In the genomic region with DNA sequence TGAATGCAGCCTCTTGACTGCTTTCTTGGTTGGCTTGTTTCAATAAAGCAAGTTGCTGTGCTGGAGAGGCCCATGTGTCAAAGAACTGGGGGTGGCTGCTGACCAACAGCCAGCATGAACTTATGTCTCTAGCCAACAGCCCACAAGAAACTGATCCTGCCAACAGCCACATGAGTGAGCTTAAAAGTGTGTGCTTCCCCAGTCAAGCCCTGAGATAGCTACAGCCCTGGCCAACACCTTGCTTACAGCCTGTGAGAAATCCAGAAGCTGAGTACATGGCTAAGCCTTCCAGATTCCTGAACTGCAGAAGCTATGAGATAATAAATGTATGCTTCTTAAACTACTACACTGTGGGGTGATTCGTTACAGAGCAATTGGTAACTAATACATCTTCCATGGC, we compare ENCODE assay signal across 21 cellular contexts. TPM values are rescaled to one million over a fixed set of nuclear protein-coding genes. Genes with fewer than 3 reads are reported as not detected.
DNase-seq lines count a peak whose midpoint lies in the region; ATAC-seq and TF ChIP-seq lines count a peak whose summit lies in the region.
"Had no signal": no experiment of that assay in that cellular context is flagged by ENCODE, and none has a peak within 500 bp of the region (broad histone marks: within the 10 kb centered on the region; RNA-seq: fewer than 3 reads in every experiment).

No MANE protein-coding gene starts in this region.

- H3K27me3 ChIP-seq in GM23248 (replicated peaks; ENCODE audit: insufficient read depth) (no peaks in the 10 kb centered on the region), dorsolateral prefrontal cortex (no peaks in the 10 kb centered on the region), SK-N-SH (ENCODE audit: insufficient read depth) (no peaks in the 10 kb centered on the region), right cardiac atrium (ENCODE audit: control insufficient read depth, insufficient read depth) (no peaks in the 10 kb centered on the region)
- H3K27me3 ChIP-seq: BLaER1, SJCRH30 had no signal

- H3K79me2 ChIP-seq in GM23248 (ENCODE audit: insufficient read depth) (no peaks in the 10 kb centered on the region), SK-N-SH (ENCODE audit: insufficient read depth) (no peaks in the 10 kb centered on the region)

- H3K9me2 ChIP-seq in GM23248 (ENCODE audit: insufficient read depth): no peaks in the 10 kb centered on the region
- no peaks in the 10 kb centered on the region for H3K9me2 ChIP-seq in SK-N-SH

- H3K4me1 ChIP-seq in GM23248 (ENCODE audit: insufficient read depth) (peaks cover 10% of the 10 kb centered on the region; the same call in 1 of the 2 replicates), SK-N-SH (ENCODE audit: control insufficient read depth in 1 of 2, insufficient read depth in 2 of 2, low read depth in 1 of 2, low read length in 1 of 2) (no peaks in the 10 kb centered on the region), right cardiac atrium (ENCODE audit: control insufficient read depth, insufficient read depth, low read length) (no peaks in the 10 kb centered on the region)
- H3K4me1 ChIP-seq: BLaER1, SJCRH30 had no signal

- H4K20me1 ChIP-seq in GM23248 (ENCODE audit: insufficient read depth) (no peaks in the 10 kb centered on the region), SK-N-SH (ENCODE audit: insufficient read depth) (no peaks in the 10 kb centered on the region)
- H4K20me1 ChIP-seq: BLaER1 had no signal

- H3K27ac ChIP-seq in GM23248: peak overlapping the region; percentile 24; the same call in 1 of the 2 replicates
- H3K27ac ChIP-seq in dorsolateral prefrontal cortex: peak overlapping the region in 21 of 59 donors; percentile 1 to 78 (median 34)
- no peak overlapping the region for H3K27ac ChIP-seq in SK-N-SH (ENCODE audit: low read depth in 2 of 2, low read length in 1 of 2)
- no peak overlapping the region for H3K27ac ChIP-seq in right cardiac atrium (ENCODE audit: low read length)
- H3K27ac ChIP-seq: BLaER1, PC-9, RWPE1, SJCRH30 had no signal

- H3F3A ChIP-seq in GM23248 (ENCODE audit: insufficient read depth) (peaks cover 25% of the 10 kb centered on the region), SK-N-SH (replicated peaks; ENCODE audit: insufficient read depth) (no peaks in the 10 kb centered on the region)

- TF ChIP-seq CTCF in dorsolateral prefrontal cortex (IDR thresholded peaks at IDR 0.05 in 54 of 56, conservative IDR thresholded peaks at IDR 0.05 in 2 of 56; ENCODE audit: low read depth in 1 of 56, partially characterized antibody in 56 of 56) (no peak), SK-N-SH (IDR thresholded peaks at IDR 0.05) (no peak)

- H3K4me2 ChIP-seq in GM23248 (ENCODE audit: unreplicated experiment) (no peak overlapping the region), SK-N-SH (no peak overlapping the region)
- H3K4me2 ChIP-seq: BLaER1, PC-9 had no signal

- no peaks in the 10 kb centered on the region for H3K9me3 ChIP-seq in GM23248 (ENCODE audit: low read depth)
- H3K9me3 ChIP-seq in SK-N-SH: no peaks in the 10 kb centered on the region
- no peaks in the 10 kb centered on the region for H3K9me3 ChIP-seq in right cardiac atrium (ENCODE audit: control insufficient read depth, low read length)

- POLR2A ChIA-PET in SK-N-SH (lab: Yijun Ruan, JAX): no interaction called here

- 17 to 26% methylated on average over 1 of the region's 1 CpG for WGBS in GM23248 (ENCODE audit: low coverage in 1 of 2, low lambda C conversion rate in 2 of 2, missing lambda C conversion rate in 2 of 2), 2 experiments
- WGBS in SK-N-SH (ENCODE audit: low lambda C conversion rate): 23% methylated on average over 1 of the region's 1 CpG
- 79% methylated on average over 1 of the region's 1 CpG for WGBS in right cardiac atrium

- H2AFZ ChIP-seq in GM23248 (no peak overlapping the region), SK-N-SH (ENCODE audit: low read depth) (no peak overlapping the region)
- H2AFZ ChIP-seq: PC-9 had no signal

- no peak for TF ChIP-seq EP300 in SK-N-SH (IDR thresholded peaks at IDR 0.05; ENCODE audit: borderline replicate concordance in 1 of 2, low read depth in 1 of 2, low read length in 1 of 2)

- no peak for ATAC-seq in right cardiac atrium

- H3K4me3 ChIP-seq in GM23248 (no peak overlapping the region), dorsolateral prefrontal cortex (no peak overlapping the region), SK-N-SH (ENCODE audit: low read depth in 2 of 2, low read length in 1 of 2) (no peak overlapping the region), right cardiac atrium (ENCODE audit: low read length) (no peak overlapping the region)
- H3K4me3 ChIP-seq: BLaER1, PC-9, SJCRH30 had no signal

- CTCF ChIA-PET in SK-N-SH (lab: Yijun Ruan, JAX): no interaction called here

- H3K36me3 ChIP-seq in GM23248 (ENCODE audit: low read depth) (no peaks in the 10 kb centered on the region), SK-N-SH (replicated peaks in 1 of 2; ENCODE audit: control insufficient read depth in 1 of 2, insufficient read depth in 2 of 2, low read length in 1 of 2) (no peaks in the 10 kb centered on the region)
- H3K36me3 ChIP-seq: BLaER1, SJCRH30 had no signal

- in situ Hi-C loops in GM23248 (cut with MboI): no loop called here

- no peak for TF ChIP-seq RAD21 in SK-N-SH (IDR thresholded peaks at IDR 0.05; ENCODE audit: low read length)

- no peak overlapping the region for H3K9ac ChIP-seq in GM23248
- no peak overlapping the region for H3K9ac ChIP-seq in SK-N-SH
- H3K9ac ChIP-seq: BLaER1 had no signal

- intact Hi-C loops in dorsolateral prefrontal cortex (cut with DNase I) (no loop called here), right cardiac atrium (cut with DNase I) (no loop called here)

- peak; percentile 18 for DNase-seq in AG08395 (ENCODE audit: low spot score)
- DNase-seq in GM23248: peak; percentile 55
- peak in 6 of 10 donors; percentile 29 to 68 (median 57) for DNase-seq in dorsolateral prefrontal cortex
- DNase-seq in occipital lobe (lab: John Stamatoyannopoulos, UW): peak; percentile 45
- DNase-seq in central memory CD4-positive, alpha-beta T cell: no peak
- DNase-seq in SK-N-SH: no peak
- no peak for DNase-seq in right cardiac atrium
- no peak for DNase-seq in SKM-1 treated with dmso at 0.1 percent for 144 hours (lab: John Stamatoyannopoulos, UW; ENCODE audit: unreplicated experiment)
- DNase-seq: 8988T; CD4-positive, alpha-beta memory T cell; DMS153; H7; HFFc6; NCI-H1417 treated with DMSO at 0.1 percent for 48 hours; NCI-H1930; NCI-H226; NCI-H524; PC-9; SJCRH30 had no signal

TF ChIP-seq in SK-N-SH, 30 proteins besides CTCF, POLR2A, EP300 and RAD21:
- TF ChIP-seq NFIC (IDR thresholded peaks at IDR 0.05; ENCODE audit: borderline replicate concordance): no peak
- no peak for TF ChIP-seq TCF12 (IDR thresholded peaks at IDR 0.05)
- no peak for TF ChIP-seq FOXJ3 (CRISPR knock-in tag; IDR thresholded peaks at IDR 0.05)
- TF ChIP-seq SMC3 (IDR thresholded peaks at IDR 0.05; ENCODE audit: low read depth, low read length): no peak
- TF ChIP-seq JUND (IDR thresholded peaks at IDR 0.05): no peak
- TF ChIP-seq ELF1 (IDR thresholded peaks at IDR 0.05): no peak
TF ChIP-seq in SK-N-SH: peak in this region for 0.

RNA-seq across cellular contexts. Expression of a gene that starts 38.9 kb away (rescaled TPM):
- total RNA-seq in GM23248 (2014; rRNA removed; shearing (Covaris generic)): 225 and 229 TPM in 2 replicates
- polyA plus RNA-seq in GM23248 (2016; fragmentation: Nextera tagmentation; extraction: Ambion mirVana) (97.1 and 97.4 TPM in 2 replicates), SK-N-SH (2012; rRNA removed) (77.1 and 91.8 TPM in 2 replicates), right cardiac atrium (25.8 TPM)
- total RNA-seq in dorsolateral prefrontal cortex (100 to 1,000 TPM; 104 to 200 (median 141) TPM), occipital lobe (195 TPM), right cardiac atrium (100 to 1,000 TPM in 1 of 4 donors, 10 to 100 TPM in 3; 95.4 to 103 (median 98.3) TPM)
- polyA plus RNA-seq in SK-N-SH (2012; cell fraction: cytosol; rRNA removed): 94.2 and 97.4 TPM in 2 replicates
- polyA plus RNA-seq in SK-N-SH (2012; cell fraction: nucleus; rRNA removed): 62.2 and 136 TPM in 2 replicates

Comparison
In these comparisons a context has a peak if more than half of its experiments do, and no peak if none do; other contexts are left out.
1. DNase-seq: peak in AG08395 (single experiment), GM23248 (single experiment), dorsolateral prefrontal cortex (6 of 10) and occipital lobe (single experiment); none in central memory CD4-positive, alpha-beta T cell (single experiment), SK-N-SH (single experiment), right cardiac atrium (0 of 3) and SKM-1 treated with dmso at 0.1 percent for 144 hours (single experiment).